In the genomic region with DNA sequence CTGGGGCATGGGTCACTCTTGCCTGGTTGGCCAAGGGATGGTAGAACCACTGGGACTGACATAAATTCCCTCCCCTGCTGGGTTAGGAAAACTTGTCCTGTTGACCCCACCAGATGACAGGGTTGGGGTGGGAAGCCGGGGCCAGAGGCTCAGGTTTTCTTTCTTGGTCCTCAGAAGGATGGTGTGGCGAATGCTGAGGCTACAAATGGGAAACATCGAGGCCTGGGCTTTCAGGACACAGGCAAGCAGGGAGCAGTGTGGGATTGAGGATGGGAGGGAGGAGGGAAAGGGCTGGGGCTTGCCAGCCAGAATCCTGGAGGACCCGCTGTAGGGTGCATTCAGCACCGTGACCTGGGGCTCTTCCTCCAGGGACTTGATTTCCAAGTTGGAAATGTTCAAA, we compare ENCODE assay signal across 2 cellular contexts.
TF ChIP-seq lines count a peak whose summit lies in the region.

No MANE protein-coding gene starts in this region.

TF ChIP-seq in IMR-90, 13 proteins besides CTCF, POLR2A, EP300 and RAD21:
- no peak for TF ChIP-seq FOS (IDR thresholded peaks at IDR 0.05; ENCODE audit: low read depth, low read length)
- TF ChIP-seq SMC3 (IDR thresholded peaks at IDR 0.05; ENCODE audit: low read depth, low read length): no peak
- TF ChIP-seq RFX5 (IDR thresholded peaks at IDR 0.05; ENCODE audit: low read depth, low read length): no peak
- no peak for TF ChIP-seq RCOR1 (IDR thresholded peaks at IDR 0.05; ENCODE audit: insufficient replicate concordance, low read length)
- TF ChIP-seq MAFK (IDR thresholded peaks at IDR 0.05; ENCODE audit: low read depth, low read length): no peak
- no peak for TF ChIP-seq CHD1 (IDR thresholded peaks at IDR 0.05; ENCODE audit: low read depth, low read length)
- TF ChIP-seq, protein P1, sequence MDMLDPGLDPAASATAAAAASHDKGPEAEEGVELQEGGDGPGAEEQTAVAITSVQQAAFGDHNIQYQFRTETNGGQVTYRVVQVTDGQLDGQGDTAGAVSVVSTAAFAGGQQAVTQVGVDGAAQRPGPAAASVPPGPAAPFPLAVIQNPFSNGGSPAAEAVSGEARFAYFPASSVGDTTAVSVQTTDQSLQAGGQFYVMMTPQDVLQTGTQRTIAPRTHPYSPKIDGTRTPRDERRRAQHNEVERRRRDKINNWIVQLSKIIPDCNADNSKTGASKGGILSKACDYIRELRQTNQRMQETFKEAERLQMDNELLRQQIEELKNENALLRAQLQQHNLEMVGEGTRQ (IDR thresholded peaks at IDR 0.05; ENCODE audit: low read depth, low read length): no peak
- no peak for TF ChIP-seq ELK1 (IDR thresholded peaks at IDR 0.05; ENCODE audit: borderline replicate concordance, low read depth, low read length)

TF ChIP-seq in WTC11, 78 proteins besides CTCF, POLR2A, EP300 and RAD21:
- no peak for TF ChIP-seq ZNF425 (CRISPR knock-in tag; conservative IDR thresholded peaks at IDR 0.05)
- TF ChIP-seq ARID4B (CRISPR knock-in tag; IDR thresholded peaks at IDR 0.05; ENCODE audit: borderline replicate concordance): no peak
- TF ChIP-seq EMX1 (CRISPR knock-in tag; IDR thresholded peaks at IDR 0.05): no peak
- TF ChIP-seq JAZF1 (CRISPR knock-in tag; IDR thresholded peaks at IDR 0.05): no peak
- TF ChIP-seq E2F4 (CRISPR knock-in tag; IDR thresholded peaks at IDR 0.05; ENCODE audit: borderline replicate concordance, low read depth): no peak
- no peak for TF ChIP-seq FOXJ3 (CRISPR knock-in tag; IDR thresholded peaks at IDR 0.05; ENCODE audit: borderline replicate concordance)
- TF ChIP-seq ATF3 (CRISPR knock-in tag; conservative IDR thresholded peaks at IDR 0.05): no peak
- TF ChIP-seq ZNF138 (CRISPR knock-in tag; conservative IDR thresholded peaks at IDR 0.05): no peak
- TF ChIP-seq OVOL2 (CRISPR knock-in tag; IDR thresholded peaks at IDR 0.05; ENCODE audit: borderline replicate concordance): no peak
- TF ChIP-seq, protein P2, sequence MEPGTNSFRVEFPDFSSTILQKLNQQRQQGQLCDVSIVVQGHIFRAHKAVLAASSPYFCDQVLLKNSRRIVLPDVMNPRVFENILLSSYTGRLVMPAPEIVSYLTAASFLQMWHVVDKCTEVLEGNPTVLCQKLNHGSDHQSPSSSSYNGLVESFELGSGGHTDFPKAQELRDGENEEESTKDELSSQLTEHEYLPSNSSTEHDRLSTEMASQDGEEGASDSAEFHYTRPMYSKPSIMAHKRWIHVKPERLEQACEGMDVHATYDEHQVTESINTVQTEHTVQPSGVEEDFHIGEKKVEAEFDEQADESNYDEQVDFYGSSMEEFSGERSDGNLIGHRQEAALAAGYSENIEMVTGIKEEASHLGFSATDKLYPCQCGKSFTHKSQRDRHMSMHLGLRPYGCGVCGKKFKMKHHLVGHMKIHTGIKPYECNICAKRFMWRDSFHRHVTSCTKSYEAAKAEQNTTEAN (CRISPR knock-in tag; IDR thresholded peaks at IDR 0.05): no peak
- no peak for TF ChIP-seq NR3C1 (CRISPR knock-in tag; conservative IDR thresholded peaks at IDR 0.05; ENCODE audit: low read depth)
- TF ChIP-seq RELA (CRISPR knock-in tag; IDR thresholded peaks at IDR 0.05; ENCODE audit: borderline replicate concordance): no peak
- no peak for TF ChIP-seq JUN (CRISPR knock-in tag; IDR thresholded peaks at IDR 0.05)
- TF ChIP-seq ATF1 (CRISPR knock-in tag; IDR thresholded peaks at IDR 0.05): no peak
- no peak for TF ChIP-seq GTF2I (CRISPR knock-in tag; conservative IDR thresholded peaks at IDR 0.05)
- no peak for TF ChIP-seq CDX4 (CRISPR knock-in tag; IDR thresholded peaks at IDR 0.05; ENCODE audit: borderline replicate concordance)
- TF ChIP-seq, protein P3, sequence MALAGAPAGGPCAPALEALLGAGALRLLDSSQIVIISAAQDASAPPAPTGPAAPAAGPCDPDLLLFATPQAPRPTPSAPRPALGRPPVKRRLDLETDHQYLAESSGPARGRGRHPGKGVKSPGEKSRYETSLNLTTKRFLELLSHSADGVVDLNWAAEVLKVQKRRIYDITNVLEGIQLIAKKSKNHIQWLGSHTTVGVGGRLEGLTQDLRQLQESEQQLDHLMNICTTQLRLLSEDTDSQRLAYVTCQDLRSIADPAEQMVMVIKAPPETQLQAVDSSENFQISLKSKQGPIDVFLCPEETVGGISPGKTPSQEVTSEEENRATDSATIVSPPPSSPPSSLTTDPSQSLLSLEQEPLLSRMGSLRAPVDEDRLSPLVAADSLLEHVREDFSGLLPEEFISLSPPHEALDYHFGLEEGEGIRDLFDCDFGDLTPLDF (CRISPR knock-in tag; IDR thresholded peaks at IDR 0.05): no peak
TF ChIP-seq in WTC11: peak in this region for 0.
